In the genomic region with DNA sequence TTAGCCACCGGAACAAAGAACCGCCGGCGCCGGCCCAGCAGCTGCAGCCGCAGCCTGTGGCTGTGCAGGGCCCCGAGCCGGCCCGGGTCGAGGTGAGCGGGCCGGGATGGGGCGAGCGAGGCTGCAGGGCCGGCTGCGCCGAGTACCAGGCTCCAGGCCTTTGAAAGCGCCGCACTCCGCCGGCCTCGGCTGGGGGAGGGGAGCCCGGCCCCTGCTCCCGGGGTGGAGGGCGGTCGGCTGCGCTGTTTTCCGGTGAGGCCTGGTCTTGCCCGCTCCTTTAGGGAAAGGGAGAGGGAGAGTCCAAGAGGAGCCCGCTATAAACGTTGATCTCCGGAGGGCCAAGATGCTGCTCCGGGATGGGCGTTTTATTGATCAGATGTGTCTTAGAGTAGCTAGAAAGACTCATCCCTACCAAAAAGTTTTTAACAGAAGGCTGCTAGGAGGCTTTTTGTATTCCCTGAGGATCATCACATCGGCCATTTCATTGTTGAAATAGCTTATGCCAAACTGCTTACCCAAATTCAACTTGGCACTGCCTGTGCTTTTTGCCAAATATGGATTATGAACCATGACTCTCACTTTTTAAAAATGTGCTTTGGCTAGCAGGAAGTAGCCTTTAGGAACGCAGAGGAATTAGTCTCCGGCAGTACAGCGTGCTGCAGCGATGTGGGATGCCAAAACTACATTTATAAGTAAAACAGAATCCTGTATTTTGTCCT, we compare ENCODE assay signal across 8 cellular contexts. TPM values are rescaled to one million over a fixed set of nuclear protein-coding genes. Genes with fewer than 3 reads are reported as not detected.
DNase-seq lines count a peak whose midpoint lies in the region; ATAC-seq and TF ChIP-seq lines count a peak whose summit lies in the region.

No MANE protein-coding gene starts in this region.

- H3K27ac ChIP-seq in breast epithelium (peak overlapping the region; percentile 99), smooth muscle cell (ENCODE audit: low read depth) (peak overlapping the region; percentile 96)

- DNase-seq in Caco-2 (peak; percentile 56 to 65), T-helper 2 cell (peak in 3 of 5 experiments; percentile 7 to 42 (median 9)), breast epithelium (ENCODE audit: low spot score in 2 of 2) (peak in 1 of 2 donors; percentile 21), iPS-NIHi7 (ENCODE audit: extremely low spot score) (peak; percentile 61), smooth muscle cell (lab: John Stamatoyannopoulos, UW; ENCODE audit: unreplicated experiment) (no peak), NCI-H2107 treated with DMSO at 0.1 percent for 48 hours (lab: John Stamatoyannopoulos, UW; ENCODE audit: unreplicated experiment) (no peak)

- peaks cover 24% of the 10 kb centered on the region for H3K4me1 Mint-ChIP-seq in Caco-2 (ENCODE audit: low read depth, unreplicated experiment)

- peak overlapping the region; percentile 94 for H3K27ac Mint-ChIP-seq in Caco-2 (ENCODE audit: unreplicated experiment)

- H3K27me3 ChIP-seq in Caco-2 (replicated peaks; ENCODE audit: control insufficient read depth, insufficient read depth, low read length): no peaks in the 10 kb centered on the region
- H3K27me3 ChIP-seq in breast epithelium: no peaks in the 10 kb centered on the region
- H3K27me3 ChIP-seq in smooth muscle cell (ENCODE audit: low read depth): no peaks in the 10 kb centered on the region

- CTCF ChIA-PET in Caco-2 (lab: Charles Lee): interaction anchor here (0.7 kb wide), 1 partner anchor 69 kb away, joined by 3 read pairs; no protein-coding TSS in a partner anchor

- H3K4me3 ChIP-seq in Caco-2 (ENCODE audit: low read depth, low read length) (peak overlapping the region; percentile 89), breast epithelium (peak overlapping the region; percentile 92 to 97 (median 94)), smooth muscle cell (peak overlapping the region; percentile 92)

- peak; percentile 19 for ATAC-seq in GM19452 (IDR thresholded peaks at IDR 0.05; ENCODE audit: unreplicated experiment)
- ATAC-seq in HG03520 (IDR thresholded peaks at IDR 0.05; ENCODE audit: unreplicated experiment): peak; percentile 14

- H3K4me1 ChIP-seq in Caco-2 (peaks cover 12% of the 10 kb centered on the region; the same call in 1 of the 2 replicates), breast epithelium (peaks cover 0 to 4% of the 10 kb centered on the region in 2 donors), smooth muscle cell (ENCODE audit: low read depth) (peaks cover 27% of the 10 kb centered on the region)

- H3K36me3 ChIP-seq in Caco-2 (ENCODE audit: control insufficient read depth, insufficient read depth, low read length): no peaks in the 10 kb centered on the region
- H3K36me3 ChIP-seq in breast epithelium: no peaks in the 10 kb centered on the region
- peaks cover 4% of the 10 kb centered on the region for H3K36me3 ChIP-seq in smooth muscle cell (ENCODE audit: low read depth)

- H2AFZ ChIP-seq in smooth muscle cell (ENCODE audit: low read depth): no peak overlapping the region

- BruUV-seq in Caco-2 (replicated peaks; lab: Mats Ljungman, UMichigan): no TSS peak

- intact Hi-C loops in Caco-2 (cut with micrococcal nuclease; ENCODE audit: unreplicated experiment): no loop called here
- intact Hi-C loops in breast epithelium (cut with DNase I; ENCODE audit: low total_unique reads): no loop called here

- H3K4me3 Mint-ChIP-seq in Caco-2 (ENCODE audit: unreplicated experiment): peak overlapping the region; percentile 91

- POLR2A ChIA-PET in Caco-2 (lab: Charles Lee): no interaction called here

- H3K36me3 Mint-ChIP-seq in Caco-2 (ENCODE audit: insufficient read depth, unreplicated experiment): peaks cover 47% of the 10 kb centered on the region

- peaks cover 51% of the 10 kb centered on the region for H4K20me1 ChIP-seq in smooth muscle cell (ENCODE audit: low read depth)

- no peak for TF ChIP-seq POLR2A in breast epithelium (IDR thresholded peaks at IDR 0.05)

- peaks cover 26% of the 10 kb centered on the region for H3F3A ChIP-seq in smooth muscle cell (ENCODE audit: low read depth)

- no peaks in the 10 kb centered on the region for H3K9me3 Mint-ChIP-seq in Caco-2 (ENCODE audit: unreplicated experiment)

- TF ChIP-seq CTCF in Caco-2 (IDR thresholded peaks at IDR 0.05; ENCODE audit: insufficient read depth in 1 of 2, low read depth in 1 of 2, low read length in 1 of 2, severe bottlenecking in 1 of 2, unreplicated experiment in 1 of 2): no peak
- no peak for TF ChIP-seq CTCF in breast epithelium (IDR thresholded peaks at IDR 0.05)
- no peak for TF ChIP-seq CTCF in smooth muscle cell (IDR thresholded peaks at IDR 0.05; ENCODE audit: borderline replicate concordance, insufficient read depth, poor library complexity, severe bottlenecking)

- peak overlapping the region; percentile 94 for H3K9ac ChIP-seq in smooth muscle cell (ENCODE audit: low read depth)

- peaks cover 55% of the 10 kb centered on the region for H3K79me2 ChIP-seq in smooth muscle cell (ENCODE audit: low read depth)

- H3K9me3 ChIP-seq in Caco-2 (no peaks in the 10 kb centered on the region), breast epithelium (no peaks in the 10 kb centered on the region), smooth muscle cell (replicated peaks; ENCODE audit: low read depth) (no peaks in the 10 kb centered on the region)

- peak overlapping the region; percentile 97 for H3K4me2 ChIP-seq in smooth muscle cell

- WGBS in smooth muscle cell (ENCODE audit: low lambda C conversion rate): 2% methylated on average over 23 of the region's 39 CpGs

- H3K27me3 Mint-ChIP-seq in Caco-2 (ENCODE audit: insufficient read depth, unreplicated experiment): no peaks in the 10 kb centered on the region

RNA-seq across cellular contexts. Expression of a gene that starts 0.7 kb away (rescaled TPM):
- 90.4 and 91.9 TPM in 2 replicates for total RNA-seq in Caco-2 (2022)
- 100 to 1,000 TPM; 165 to 386 (median 204) TPM for total RNA-seq in breast epithelium
- 235 and 266 TPM in 2 replicates for total RNA-seq in smooth muscle cell
- 167 and 178 TPM in 2 replicates for polyA plus RNA-seq in smooth muscle cell

RNA-seq across cellular contexts. Expression of a gene that starts 50.4 kb away (rescaled TPM):
- total RNA-seq in Caco-2 (2022) (22.6 and 26.9 TPM in 2 replicates), breast epithelium (10 to 100 TPM; 13.9 to 20.3 (median 14.4) TPM), smooth muscle cell (9.9 and 18.1 TPM in 2 replicates)
- 33.2 and 37.3 TPM in 2 replicates for polyA plus RNA-seq in smooth muscle cell

Comparison
In these comparisons a context has a peak if more than half of its experiments do, and no peak if none do; other contexts are left out.
1. DNase-seq: peak in Caco-2 (2 of 2), T-helper 2 cell (3 of 5) and iPS-NIHi7 (single experiment); none in smooth muscle cell (single experiment) and NCI-H2107 treated with DMSO at 0.1 percent for 48 hours (single experiment).
2. Peak in every context shown above with its lines, with median percentiles within 50 percentile points of each other: H3K4me3 ChIP-seq.